ENCODE assay signal across 16 cellular contexts in the genomic region with DNA sequence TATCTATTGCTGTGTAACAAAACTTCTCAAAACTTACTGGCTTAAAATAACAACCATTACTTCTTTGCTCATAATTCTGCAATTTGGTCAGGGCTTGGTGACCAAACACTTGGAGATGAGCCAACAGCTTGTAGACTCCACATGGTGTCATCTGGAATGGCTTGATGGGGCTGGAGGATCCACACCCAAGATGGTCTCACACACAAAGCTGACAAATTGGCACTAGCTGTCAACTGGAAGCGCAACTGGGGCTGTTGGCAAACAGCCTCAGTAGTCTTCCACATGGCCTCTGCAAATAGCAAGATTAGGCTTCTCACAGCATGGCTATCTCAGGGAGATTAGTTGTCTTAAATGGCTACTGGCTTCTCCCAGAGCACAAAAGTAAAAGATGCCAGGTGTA.
"Had no signal": no experiment of that assay in that cellular context is flagged by ENCODE, and none has a peak within 500 bp of the region (broad histone marks: within the 10 kb centered on the region; RNA-seq: fewer than 3 reads in every experiment).

No MANE protein-coding gene starts in this region.

- H3K4me1 ChIP-seq: lower lobe of right lung, stomach had no signal

- H3K4me3 ChIP-seq: lower lobe of right lung, stomach, thoracic aorta had no signal

- H3K27ac ChIP-seq: brain microvascular endothelial cell, lower lobe of right lung, stomach, thoracic aorta, VCaP had no signal

- H3K27me3 ChIP-seq: brain microvascular endothelial cell, stomach had no signal

- DNase-seq: activated CD4-positive, alpha-beta memory T cell treated with anti-CD3 and anti-CD28 coated beads for 36 hours; activated effector memory CD4-positive, alpha-beta T cell treated with anti-CD3 and anti-CD28 coated beads, Interleukin-2, amount 50 U/mL, for 16 hours; activated T-cell treated with anti-CD3 and anti-CD28 coated beads, Interleukin-2, amount 50 U/mL, for 4 hours; brain microvascular endothelial cell; endodermal cell; foreskin fibroblast; left cardiac atrium; lower lobe of right lung; naive thymus-derived CD4-positive, alpha-beta T cell; retina; stimulated activated CD4-positive, alpha-beta T cell treated with anti-CD3 and anti-CD28 coated beads, Interleukin-4, amount 100 ng/mL, for 4 hours; stomach had no signal

- H3K4me3 Mint-ChIP-seq: activated CD4-positive, alpha-beta memory T cell treated with anti-CD3 and anti-CD28 coated beads for 36 hours; activated naive CD8-positive, alpha-beta T cell; activated T-cell treated with anti-CD3 and anti-CD28 coated beads, Interleukin-2, amount 50 U/mL, for 4 hours; endodermal cell; naive thymus-derived CD4-positive, alpha-beta T cell had no signal

- H3K27me3 Mint-ChIP-seq: activated naive CD8-positive, alpha-beta T cell had no signal

- H3K27ac Mint-ChIP-seq: activated CD4-positive, alpha-beta memory T cell treated with anti-CD3 and anti-CD28 coated beads for 36 hours; activated naive CD8-positive, alpha-beta T cell; endodermal cell; naive thymus-derived CD4-positive, alpha-beta T cell had no signal

- H3K9me3 Mint-ChIP-seq: activated CD4-positive, alpha-beta memory T cell treated with anti-CD3 and anti-CD28 coated beads for 36 hours; activated T-cell treated with anti-CD3 and anti-CD28 coated beads, Interleukin-2, amount 50 U/mL, for 4 hours; endodermal cell had no signal

- H3K36me3 ChIP-seq: brain microvascular endothelial cell, lower lobe of right lung, stomach, thoracic aorta had no signal

- ATAC-seq: activated T-cell treated with anti-CD3 and anti-CD28 coated beads, Interleukin-2, amount 50 U/mL, for 4 hours; esophagus mucosa; left cardiac atrium; lower lobe of right lung; naive thymus-derived CD4-positive, alpha-beta T cell had no signal

- H3K36me3 Mint-ChIP-seq: activated CD4-positive, alpha-beta memory T cell treated with anti-CD3 and anti-CD28 coated beads for 36 hours; activated naive CD8-positive, alpha-beta T cell; naive thymus-derived CD4-positive, alpha-beta T cell had no signal
